ENCODE assay signal across 11 cellular contexts in the genomic region with DNA sequence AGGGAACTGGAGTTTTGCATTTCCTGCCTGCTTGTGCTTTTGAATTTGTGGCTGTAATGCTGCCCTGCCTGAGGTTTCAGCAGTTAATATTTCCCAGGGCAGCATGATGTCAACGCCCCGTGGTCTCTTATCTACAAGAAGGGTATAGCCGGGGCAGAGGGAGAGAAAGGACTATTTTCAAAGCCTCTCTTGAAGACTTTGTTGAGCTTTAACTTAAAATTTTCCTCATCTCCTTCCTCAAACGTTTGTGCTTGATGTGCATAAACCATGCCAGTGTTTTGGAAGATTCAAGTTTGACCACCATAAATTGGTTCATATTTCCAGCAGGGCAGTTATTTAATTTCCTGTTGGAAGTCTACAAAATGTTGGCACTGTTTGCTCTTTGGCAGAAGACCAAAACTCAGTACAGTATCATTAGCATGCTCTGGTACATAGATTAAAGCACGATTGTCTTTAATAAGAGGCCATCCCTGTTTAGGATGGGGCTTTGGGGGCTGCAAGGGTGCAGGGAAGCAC. TPM values are rescaled to one million over a fixed set of nuclear protein-coding genes. Genes with fewer than 3 reads are reported as not detected.
DNase-seq lines count a peak whose midpoint lies in the region; ATAC-seq, FAIRE-seq and TF ChIP-seq lines count a peak whose summit lies in the region.
"Had no signal": no experiment of that assay in that cellular context is flagged by ENCODE, and none has a peak within 500 bp of the region (broad histone marks: within the 10 kb centered on the region; RNA-seq: fewer than 3 reads in every experiment).

No MANE protein-coding gene starts in this region.

- H3K4me2 ChIP-seq in astrocyte (ENCODE audit: low read length), result peak overlapping the region; percentile 2

- FAIRE-seq in astrocyte (lab: Jason Lieb, UNC), result no peak

- no peak overlapping the region for H3K9ac ChIP-seq in astrocyte (ENCODE audit: low read length)

- H3K4me1 Mint-ChIP-seq in astrocyte (ENCODE audit: low read depth, unreplicated experiment), result peaks cover 62% of the 10 kb centered on the region
- H3K4me1 Mint-ChIP-seq: CD8-positive, alpha-beta memory T cell had no signal

- DNase-seq in DMS153 (lab: John Stamatoyannopoulos, UW) (peak; percentile 70), NCI-H1694 treated with DMSO at 0.1 percent for 48 hours (lab: John Stamatoyannopoulos, UW) (peak; percentile 59), astrocyte (ENCODE audit: low read depth) (peak; percentile 45), mucosa of gallbladder (ENCODE audit: low spot score) (peak; percentile 53), globus pallidus (ENCODE audit: low spot score) (no peak)
- DNase-seq in stimulated activated CD4-positive, alpha-beta T cell treated with anti-CD3 and anti-CD28 coated beads, Interleukin-4, amount 100 ng/mL, for 1 hour, result no peak
- DNase-seq: CD8-positive, alpha-beta memory T cell; head of caudate nucleus; spleen had no signal

- no peak overlapping the region for H2AFZ ChIP-seq in astrocyte (ENCODE audit: low read depth, low read length)

- H3K9me3 Mint-ChIP-seq in astrocyte (ENCODE audit: unreplicated experiment), result peaks cover 6% of the 10 kb centered on the region

- H3K36me3 ChIP-seq in astrocyte (ENCODE audit: insufficient read depth, low read length), result no peaks in the 10 kb centered on the region
- H3K36me3 ChIP-seq: spleen had no signal

- no peaks in the 10 kb centered on the region for H3K27me3 Mint-ChIP-seq in astrocyte (ENCODE audit: low read depth, unreplicated experiment)

- H3K79me2 ChIP-seq in astrocyte (ENCODE audit: insufficient read depth, low read length), result peaks cover 52% of the 10 kb centered on the region

- peak overlapping the region; percentile 17 for H3K4me3 Mint-ChIP-seq in astrocyte (ENCODE audit: unreplicated experiment)
- H3K4me3 Mint-ChIP-seq: CD8-positive, alpha-beta memory T cell had no signal

- peak overlapping the region; percentile 79 for H3K27ac Mint-ChIP-seq in astrocyte (ENCODE audit: unreplicated experiment)
- H3K27ac Mint-ChIP-seq: CD8-positive, alpha-beta memory T cell had no signal

- no peak overlapping the region for H3K4me3 ChIP-seq in astrocyte (ENCODE audit: insufficient read depth, low read depth, low read length)
- H3K4me3 ChIP-seq: spleen had no signal

- H3K27me3 ChIP-seq in astrocyte (ENCODE audit: insufficient read depth, low read length), result no peaks in the 10 kb centered on the region
- H3K27me3 ChIP-seq: spleen had no signal

- no peak overlapping the region for H3K27ac ChIP-seq in astrocyte (ENCODE audit: low read depth, low read length)

- peaks cover 24% of the 10 kb centered on the region for H3K4me1 ChIP-seq in astrocyte (ENCODE audit: insufficient read depth, low read length)

- peaks cover 3% of the 10 kb centered on the region for H3K36me3 Mint-ChIP-seq in astrocyte (ENCODE audit: low read depth, unreplicated experiment)
- H3K36me3 Mint-ChIP-seq: CD8-positive, alpha-beta memory T cell had no signal

- no peak for ATAC-seq in HG03442 (IDR thresholded peaks at IDR 0.05; ENCODE audit: unreplicated experiment)
- no peak for ATAC-seq in GM18868 (IDR thresholded peaks at IDR 0.05; ENCODE audit: unreplicated experiment)

- H4K20me1 ChIP-seq in astrocyte (ENCODE audit: insufficient read depth, low read length), result peaks cover 54% of the 10 kb centered on the region

- TF ChIP-seq CTCF in astrocyte (IDR thresholded peaks at IDR 0.05; ENCODE audit: insufficient read depth, low read depth, low read length), result no peak

- no peaks in the 10 kb centered on the region for H3K9me3 ChIP-seq in astrocyte (ENCODE audit: insufficient read depth, low read depth, low read length)

RNA-seq across cellular contexts. Expression of a gene that starts 43.4 kb away (rescaled TPM):
- 38.3 and 40.5 TPM in 2 replicates for total RNA-seq in astrocyte
- total RNA-seq in mucosa of gallbladder, result 13.1 TPM
- total RNA-seq: CD8-positive, alpha-beta memory T cell had no signal

Comparison
In these comparisons a context has a peak if more than half of its experiments do, and no peak if none do; other contexts are left out.
1. DNase-seq: peak in DMS153 (single experiment), NCI-H1694 treated with DMSO at 0.1 percent for 48 hours (single experiment), astrocyte (single experiment) and mucosa of gallbladder (single experiment); none in globus pallidus (single experiment) and stimulated activated CD4-positive, alpha-beta T cell treated with anti-CD3 and anti-CD28 coated beads, Interleukin-4, amount 100 ng/mL, for 1 hour (single experiment).